ENCODE assay signal across 9 cellular contexts in genomic region chrX:46628406-46629371, GRCh38. TPM values are rescaled to one million over a fixed set of nuclear protein-coding genes. Genes with fewer than 3 reads are reported as not detected.
A peak's percentile ranks its signal among the peaks of the same experiment; 100 is the strongest.
DNase-seq lines count a peak whose midpoint lies in the region; ATAC-seq, FAIRE-seq and TF ChIP-seq lines count a peak whose summit lies in the region.
"Had no signal": no experiment of that assay in that cellular context is flagged by ENCODE, and none has a peak within 500 bp of the region (broad histone marks: within the 10 kb centered on the region; RNA-seq: fewer than 3 reads in every experiment).

No MANE protein-coding gene starts in this region.

- no peaks in the 10 kb centered on the region for H3K27me3 ChIP-seq in body of pancreas
- no peaks in the 10 kb centered on the region for H3K27me3 ChIP-seq in osteoblast (ENCODE audit: insufficient read depth, low read length)
- H3K27me3 ChIP-seq in smooth muscle cell (ENCODE audit: low read depth): no peaks in the 10 kb centered on the region

- no peaks in the 10 kb centered on the region for H3K9me3 ChIP-seq in body of pancreas
- H3K9me3 ChIP-seq in osteoblast (ENCODE audit: low read depth, low read length): no peaks in the 10 kb centered on the region
- H3K9me3 ChIP-seq in smooth muscle cell (replicated peaks; ENCODE audit: low read depth): no peaks in the 10 kb centered on the region

- no peak for TF ChIP-seq CTCF in GM20000 (IDR thresholded peaks at IDR 0.05; ENCODE audit: extremely low read depth, missing control alignments)
- TF ChIP-seq CTCF in body of pancreas (IDR thresholded peaks at IDR 0.05): no peak
- TF ChIP-seq CTCF in osteoblast (IDR thresholded peaks at IDR 0.05; ENCODE audit: extremely low read depth, low read depth, low read length): no peak
- no peak for TF ChIP-seq CTCF in smooth muscle cell (IDR thresholded peaks at IDR 0.05; ENCODE audit: borderline replicate concordance, insufficient read depth, poor library complexity, severe bottlenecking)

- intact Hi-C loops in body of pancreas (cut with DNase I): no loop called here

- TF ChIP-seq POLR2A in GM12891 (IDR thresholded peaks at IDR 0.05; ENCODE audit: low read depth, low read length) (no peak), body of pancreas (IDR thresholded peaks at IDR 0.05) (no peak)

- H3K4me2 ChIP-seq in osteoblast (ENCODE audit: insufficient read depth, low read length): no peak overlapping the region
- H3K4me2 ChIP-seq in smooth muscle cell: no peak overlapping the region

- H4K20me1 ChIP-seq in osteoblast (ENCODE audit: insufficient read depth, low read length) (peaks cover 4% of the 10 kb centered on the region), smooth muscle cell (ENCODE audit: low read depth) (no peaks in the 10 kb centered on the region)

- no peak overlapping the region for H3K9ac ChIP-seq in smooth muscle cell (ENCODE audit: low read depth)

- no peak overlapping the region for H3K4me3 ChIP-seq in body of pancreas
- no peak overlapping the region for H3K4me3 ChIP-seq in osteoblast (ENCODE audit: insufficient read depth, low read length)
- no peak overlapping the region for H3K4me3 ChIP-seq in smooth muscle cell

- no peak overlapping the region for H2AFZ ChIP-seq in osteoblast (ENCODE audit: low read length)
- H2AFZ ChIP-seq in smooth muscle cell (ENCODE audit: low read depth): no peak overlapping the region

- H3K27ac ChIP-seq in body of pancreas: peak overlapping the region in 2 of 4 donors; percentile 53 to 57
- H3K27ac ChIP-seq in osteoblast (ENCODE audit: low read depth, low read length): peak overlapping the region; percentile 21
- H3K27ac ChIP-seq in smooth muscle cell (ENCODE audit: low read depth): no peak overlapping the region

- peak; percentile 87 for ATAC-seq in HG03469 (IDR thresholded peaks at IDR 0.05; ENCODE audit: unreplicated experiment)
- peak; percentile 45 for ATAC-seq in body of pancreas

- 0 to 46% methylated on average over 1 to 4 of the region's 6 CpGs for WGBS in body of pancreas, 2 donors
- 86% methylated on average over 6 of the region's 6 CpGs for WGBS in smooth muscle cell (ENCODE audit: low lambda C conversion rate)

- no peaks in the 10 kb centered on the region for H3K79me2 ChIP-seq in osteoblast (ENCODE audit: insufficient read depth, low read length)
- H3K79me2 ChIP-seq in smooth muscle cell (ENCODE audit: low read depth): no peaks in the 10 kb centered on the region

- no peaks in the 10 kb centered on the region for H3F3A ChIP-seq in smooth muscle cell (ENCODE audit: low read depth)

- peak; percentile 98 for FAIRE-seq in GM12891 (lab: Jason Lieb, UNC)
- FAIRE-seq: islet of Langerhans had no signal

- H3K36me3 ChIP-seq in body of pancreas (replicated peaks in 1 of 2; ENCODE audit: insufficient read depth in 1 of 2, low read depth in 2 of 2) (no peaks in the 10 kb centered on the region), osteoblast (ENCODE audit: insufficient read depth, low read length) (peaks cover 7% of the 10 kb centered on the region), smooth muscle cell (ENCODE audit: low read depth) (no peaks in the 10 kb centered on the region)

- DNase-seq in GM12891 (ENCODE audit: insufficient read length, low spot score): no peak
- DNase-seq in GM20000 (ENCODE audit: low spot score): peak; percentile 35
- DNase-seq in body of pancreas: peak in 3 of 4 donors; percentile 18 to 48 (median 23)
- no peak for DNase-seq in osteoblast (ENCODE audit: insufficient read length, low spot score, missing footprints)
- DNase-seq in T1000 (lab: John Stamatoyannopoulos, UW): no peak
- DNase-seq in epidermal melanocyte (ENCODE audit: insufficient read length, low spot score): no peak
- no peak for DNase-seq in smooth muscle cell (lab: John Stamatoyannopoulos, UW; ENCODE audit: unreplicated experiment)

- H3K4me1 ChIP-seq in body of pancreas: peaks cover 4% of the 10 kb centered on the region
- H3K4me1 ChIP-seq in osteoblast (ENCODE audit: insufficient read depth, low read length): peaks cover 20% of the 10 kb centered on the region
- H3K4me1 ChIP-seq in smooth muscle cell (ENCODE audit: low read depth): no peaks in the 10 kb centered on the region

TF ChIP-seq in GM12891, 5 proteins besides CTCF, POLR2A, EP300 and RAD21:
- peak; percentile 72 for TF ChIP-seq SPI1 (IDR thresholded peaks at IDR 0.05; ENCODE audit: low read depth, low read length)
- no peak for TF ChIP-seq PAX5 (IDR thresholded peaks at IDR 0.05; ENCODE audit: insufficient read depth, low read length, severe bottlenecking)
- TF ChIP-seq POU2F2 (IDR thresholded peaks at IDR 0.05; ENCODE audit: low read depth, low read length): peak; percentile 76
- TF ChIP-seq TAF1 (IDR thresholded peaks at IDR 0.05; ENCODE audit: low read depth, low read length): no peak
- TF ChIP-seq POLR2AphosphoS5 (IDR thresholded peaks at IDR 0.05; ENCODE audit: low read depth, low read length): peak; percentile 45; the same call in 1 of the 2 replicates
TF ChIP-seq in GM12891: peak in this region for 3.

RNA-seq across cellular contexts. Expression of gene CHST7, which starts 55.1 kb away (rescaled TPM):
- polyA plus RNA-seq in GM12891 (2012; ENCODE audit: low read depth, missing spikeins): 5.2 TPM
- total RNA-seq in body of pancreas (1 to 10 TPM; 7.0 to 9.9 TPM), osteoblast (6.5 and 8.0 TPM in 2 replicates), smooth muscle cell (3.5 and 9.3 TPM in 2 replicates)
- polyA plus RNA-seq in smooth muscle cell: 3.6 and 7.0 TPM in 2 replicates

Comparison
In these comparisons a context has a peak if more than half of its experiments do, and no peak if none do; other contexts are left out.
1. DNase-seq: peak in GM20000 (single experiment) and body of pancreas (3 of 4); none in GM12891 (single experiment), osteoblast (single experiment), T1000 (single experiment), epidermal melanocyte (single experiment) and smooth muscle cell (single experiment).